In genomic region chr20:47141941-47142781, GRCh38 we compare ENCODE assay signal across 19 cellular contexts.
"Had no signal": no experiment of that assay in that cellular context is flagged by ENCODE, and none has a peak within 500 bp of the region (broad histone marks: within the 10 kb centered on the region; RNA-seq: fewer than 3 reads in every experiment).

No MANE protein-coding gene starts in this region.

- H3K9me3 Mint-ChIP-seq: activated CD8-positive, alpha-beta T cell treated with anti-CD3 and anti-CD28 coated beads for 36 hours; activated T-helper 17 cell treated with anti-CD3 and anti-CD28 coated beads, Interleukin-2, amount 50 U/mL, for 72 hours had no signal

- DNase-seq: activated CD8-positive, alpha-beta T cell treated with anti-CD3 and anti-CD28 coated beads for 36 hours; activated naive CD4-positive, alpha-beta T cell; activated naive CD8-positive, alpha-beta T cell treated with anti-CD3 and anti-CD28 coated beads for 36 hours; activated T-cell treated with anti-CD3 and anti-CD28 coated beads, Interleukin-2, amount 50 U/mL, for 1 hour; amniotic stem cell; caudate nucleus; gastrocnemius medialis; heart left ventricle; immature natural killer cell; lower lobe of right lung; sigmoid colon; spleen; stimulated activated CD4-positive, alpha-beta T cell treated with anti-CD3 and anti-CD28 coated beads, Interleukin-4, amount 100 ng/mL, for 4 hours; upper lobe of right lung had no signal

- H3K27me3 ChIP-seq: gastrocnemius medialis, heart left ventricle, sigmoid colon, upper lobe of right lung had no signal

- ATAC-seq: activated CD8-positive, alpha-beta T cell treated with anti-CD3 and anti-CD28 coated beads for 36 hours; activated T-helper 17 cell treated with anti-CD3 and anti-CD28 coated beads, Interleukin-2, amount 50 U/mL, for 72 hours; gastrocnemius medialis; heart left ventricle; lower lobe of right lung; stimulated activated memory B cell treated with anti-CD40 and anti-IgM and Interleukin-4, amounts not matched to agents 10 μg/mL and 1 μg/mL and 100 μg/mL, for 72 hours; upper lobe of right lung had no signal

- H3K36me3 ChIP-seq: gastrocnemius medialis, heart left ventricle, lower lobe of right lung, sigmoid colon, spleen, thoracic aorta, upper lobe of right lung had no signal

- H3K4me3 ChIP-seq: gastrocnemius medialis, heart left ventricle, lower lobe of right lung, sigmoid colon, spleen, thoracic aorta, upper lobe of right lung had no signal

- H3K9me3 ChIP-seq: gastrocnemius medialis, thoracic aorta, upper lobe of right lung had no signal

- H3K27ac Mint-ChIP-seq: activated CD8-positive, alpha-beta T cell treated with anti-CD3 and anti-CD28 coated beads for 36 hours; activated naive CD8-positive, alpha-beta T cell treated with anti-CD3 and anti-CD28 coated beads for 36 hours; activated T-helper 17 cell treated with anti-CD3 and anti-CD28 coated beads, Interleukin-2, amount 50 U/mL, for 72 hours; immature natural killer cell; nephron; stimulated activated memory B cell treated with anti-CD40 and anti-IgM and Interleukin-4, amounts not matched to agents 10 μg/mL and 1 μg/mL and 100 μg/mL, for 72 hours had no signal

- H3K27ac ChIP-seq: gastrocnemius medialis, lower lobe of right lung, parathyroid adenoma, sigmoid colon, thoracic aorta, upper lobe of right lung had no signal

- H3K4me3 Mint-ChIP-seq: activated CD8-positive, alpha-beta T cell treated with anti-CD3 and anti-CD28 coated beads for 36 hours; activated naive CD8-positive, alpha-beta T cell treated with anti-CD3 and anti-CD28 coated beads for 36 hours; activated T-helper 17 cell treated with anti-CD3 and anti-CD28 coated beads, Interleukin-2, amount 50 U/mL, for 72 hours; immature natural killer cell; nephron; stimulated activated memory B cell treated with anti-CD40 and anti-IgM and Interleukin-4, amounts not matched to agents 10 μg/mL and 1 μg/mL and 100 μg/mL, for 72 hours had no signal

- H3K4me1 Mint-ChIP-seq: activated naive CD8-positive, alpha-beta T cell treated with anti-CD3 and anti-CD28 coated beads for 36 hours; activated T-helper 17 cell treated with anti-CD3 and anti-CD28 coated beads, Interleukin-2, amount 50 U/mL, for 72 hours; stimulated activated memory B cell treated with anti-CD40 and anti-IgM and Interleukin-4, amounts not matched to agents 10 μg/mL and 1 μg/mL and 100 μg/mL, for 72 hours had no signal

- H3K27me3 Mint-ChIP-seq: activated CD8-positive, alpha-beta T cell treated with anti-CD3 and anti-CD28 coated beads for 36 hours; activated naive CD8-positive, alpha-beta T cell treated with anti-CD3 and anti-CD28 coated beads for 36 hours had no signal

- H3K4me1 ChIP-seq: gastrocnemius medialis, lower lobe of right lung, parathyroid adenoma, upper lobe of right lung had no signal

- H3K36me3 Mint-ChIP-seq: activated naive CD8-positive, alpha-beta T cell treated with anti-CD3 and anti-CD28 coated beads for 36 hours; immature natural killer cell; stimulated activated memory B cell treated with anti-CD40 and anti-IgM and Interleukin-4, amounts not matched to agents 10 μg/mL and 1 μg/mL and 100 μg/mL, for 72 hours had no signal
